ENCODE assay signal across 10 cellular contexts in the genomic region with DNA sequence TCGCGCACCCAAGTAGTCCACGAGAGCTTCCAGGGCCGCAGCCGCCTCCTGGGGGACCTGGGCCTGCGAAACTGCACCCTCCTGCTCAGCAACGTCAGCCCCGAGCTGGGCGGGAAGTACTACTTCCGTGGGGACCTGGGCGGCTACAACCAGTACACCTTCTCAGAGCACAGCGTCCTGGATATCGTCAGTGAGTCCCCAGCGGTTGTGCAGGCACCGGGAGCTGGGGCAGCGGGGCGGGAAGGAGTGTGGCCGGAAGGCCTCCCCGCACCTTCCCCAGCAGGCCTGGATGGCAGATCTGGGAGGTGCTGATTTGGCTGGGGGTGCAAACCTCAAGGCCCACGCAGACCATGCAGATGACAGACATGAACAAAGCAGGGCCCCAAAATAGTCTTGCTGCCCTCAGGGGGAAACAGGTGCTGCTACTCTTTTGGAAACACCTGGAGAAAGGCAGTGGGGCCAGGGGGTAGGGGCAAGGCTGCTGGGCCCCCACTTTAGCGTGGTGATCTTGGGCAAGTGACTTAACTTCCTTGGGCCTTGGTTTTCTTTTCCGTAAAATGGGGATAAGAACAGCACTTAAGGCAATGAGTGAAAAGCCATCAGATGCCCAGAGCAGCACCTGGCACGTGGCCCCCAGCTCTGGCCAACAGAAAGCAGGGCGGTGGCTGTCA. TPM values are rescaled to one million over a fixed set of nuclear protein-coding genes. Genes with fewer than 3 reads are reported as not detected.
DNase-seq lines count a peak whose midpoint lies in the region; ATAC-seq, FAIRE-seq and TF ChIP-seq lines count a peak whose summit lies in the region.
"Had no signal": no experiment of that assay in that cellular context is flagged by ENCODE, and none has a peak within 500 bp of the region (broad histone marks: within the 10 kb centered on the region; RNA-seq: fewer than 3 reads in every experiment).

No MANE protein-coding gene starts in this region.

- 6% methylated on average over 24 of the region's 24 CpGs for WGBS in GM12878 (ENCODE audit: insufficient coverage, insufficient replicate concordance, low lambda C conversion rate, missing lambda C conversion rate)

- TF ChIP-seq POLR2A in GM12878 (IDR thresholded peaks at IDR 0.05; ENCODE audit: low read depth, low read length) = 0 out of 2 replicates have a peak, but pooled peaks have one; percentile 32

- RAD21 ChIA-PET in GM12878 (lab: Charles Lee; ENCODE audit: unreplicated experiment) = interaction anchor here (0.6 to 1.9 kb wide), 4 partner anchors 27 to 117 kb away, joined by 3 to 7 read pairs (median 4); partner anchors contain the start of gene CD22

- peak; percentile 80 for ATAC-seq in GM12878
- peak; percentile 4 for ATAC-seq in upper lobe of right lung
- ATAC-seq in HG03520 (IDR thresholded peaks at IDR 0.05; ENCODE audit: unreplicated experiment) = no peak
- no peak for ATAC-seq in HG03175 (IDR thresholded peaks at IDR 0.05; ENCODE audit: unreplicated experiment)

- H3K27ac ChIP-seq in GM12878 (ENCODE audit: control insufficient read depth, insufficient read depth) = no peak overlapping the region
- no peak overlapping the region for H3K27ac ChIP-seq in upper lobe of right lung

- SMC1A ChIA-PET in GM12878 (lab: Charles Lee; ENCODE audit: uncharacterized antibody, unreplicated experiment) = interaction anchor here (0.7 to 1.2 kb wide), 5 partner anchors 9 to 213 kb away, joined by 3 to 4 read pairs (median 3); partner anchors contain the start of gene FFAR1

- POLR2A ChIA-PET in GM12878 (lab: Charles Lee) = interaction anchor here (0.5 to 1.9 kb wide), 2 partner anchors 37 to 165 kb away, joined by 3 to 5 read pairs; no protein-coding TSS in a partner anchor

- H4K20me1 ChIP-seq in GM12878 (ENCODE audit: control insufficient read depth, insufficient read depth) = no peaks in the 10 kb centered on the region

- no TSS peak for BruUV-seq in GM12878 (replicated peaks; lab: Mats Ljungman, UMichigan)

- H3K9me3 ChIP-seq in GM12878 (replicated peaks; ENCODE audit: control insufficient read depth, insufficient read depth, low read length) = no peaks in the 10 kb centered on the region
- H3K9me3 ChIP-seq in upper lobe of right lung = no peaks in the 10 kb centered on the region

- FAIRE-seq in GM12878 (lab: Jason Lieb, UNC) = no peak
- FAIRE-seq: TTC549 had no signal

- H3K4me2 ChIP-seq in GM12878 (ENCODE audit: control insufficient read depth, insufficient read depth) = peak overlapping the region; percentile 57; the same call in 1 of the 2 replicates

- H3K4me3 ChIP-seq in GM12878 (no peak overlapping the region), upper lobe of right lung (no peak overlapping the region)

- DNase-seq in stimulated activated CD4-positive, alpha-beta T cell treated with anti-CD3 and anti-CD28 coated beads, Interleukin-12 subunit alpha, Interleukin-12 subunit beta, amount 100 ng/mL, for 4 hours = peak; percentile 19
- no peak for DNase-seq in stimulated activated CD4-positive, alpha-beta T cell treated with anti-CD3 and anti-CD28 coated beads, Interleukin-4, amount 100 ng/mL, for 1 hour
- peak; percentile 64 for DNase-seq in UCSD-AML1 (lab: John Stamatoyannopoulos, UW; ENCODE audit: unreplicated experiment)
- DNase-seq in GM12878 (ENCODE audit: low read depth, low spot score) = no peak
- no peak for DNase-seq in upper lobe of right lung
- no peak for DNase-seq in NCI-H187 (lab: John Stamatoyannopoulos, UW)
- DNase-seq: AML-193 had no signal

- no peaks in the 10 kb centered on the region for H3K79me2 ChIP-seq in GM12878 (ENCODE audit: control insufficient read depth, insufficient read depth, low read length)

- H2AFZ ChIP-seq in GM12878 (ENCODE audit: control insufficient read depth, low read depth, low read length) = peak overlapping the region; percentile 52

- H3K4me1 ChIP-seq in GM12878 (ENCODE audit: control insufficient read depth, insufficient read depth, low read length) (peaks cover 26% of the 10 kb centered on the region), upper lobe of right lung (no peaks in the 10 kb centered on the region)

- TF ChIP-seq RAD21 in GM12878 (IDR thresholded peaks at IDR 0.05; ENCODE audit: insufficient read depth, low read depth, low read length) = no peak

- TF ChIP-seq EP300 in GM12878 (IDR thresholded peaks at IDR 0.05; ENCODE audit: borderline replicate concordance in 1 of 2, control insufficient read depth in 1 of 2, low read depth in 2 of 2, low read length in 2 of 2) = peak; percentile 16 to 61; a peak in 1 of 4 replicates

- TF ChIP-seq CTCF in GM12878 (IDR thresholded peaks at IDR 0.05 in 2 of 3, conservative IDR thresholded peaks at IDR 0.05 in 1 of 3; ENCODE audit: control insufficient read depth in 2 of 3, extremely low read depth in 1 of 3, insufficient read depth in 1 of 3, low read depth in 3 of 3, low read length in 3 of 3) (no peak), upper lobe of right lung (IDR thresholded peaks at IDR 0.05) (no peak)

- intact Hi-C loops in GM12878 (cut with micrococcal nuclease; ENCODE audit: unreplicated experiment) = no loop called here
- intact Hi-C loops in upper lobe of right lung (cut with DNase I) = no loop called here

- no peaks in the 10 kb centered on the region for H3K27me3 ChIP-seq in GM12878 (replicated peaks in 1 of 2; ENCODE audit: control insufficient read depth in 2 of 2, insufficient read depth in 2 of 2, low read length in 1 of 2)
- peaks cover 15% of the 10 kb centered on the region for H3K27me3 ChIP-seq in upper lobe of right lung

- in situ Hi-C loops in GM12878 (cut with MboI) = no loop called here

- CTCF ChIA-PET in GM12878 (lab: Yijun Ruan, JAX) = interaction anchor here (0.6 to 0.7 kb wide), 2 partner anchors 154 to 445 kb away, joined by 3 read pairs; no protein-coding TSS in a partner anchor

- H3K9ac ChIP-seq in GM12878 (ENCODE audit: control insufficient read depth, insufficient read depth, low read length) = peak overlapping the region; percentile 25; the same call in 1 of the 2 replicates

- no peaks in the 10 kb centered on the region for H3K36me3 ChIP-seq in GM12878 (ENCODE audit: control insufficient read depth in 2 of 2, insufficient read depth in 2 of 2, low read length in 1 of 2)
- no peaks in the 10 kb centered on the region for H3K36me3 ChIP-seq in upper lobe of right lung

RNA-seq across cellular contexts. Expression of gene MAG, which starts 4.0 kb away (rescaled TPM):
- total RNA-seq in GM12878 (2013; cell fraction: nucleolus; rRNA removed) = 1.0 and 2.8 TPM in 2 replicates
- 0.11 and 0.17 TPM in 2 replicates for total RNA-seq in GM12878 (2014; rRNA removed)
- 0.05 and 0.09 TPM in 2 replicates for total RNA-seq in GM12878 (2014; rRNA removed; fragmentation: Illumina TruSeq; extraction: Trizol)
- total RNA-seq in GM12878 (2021) = 0.27 and 0.56 TPM in 2 replicates
- not detected for polyA plus RNA-seq in GM12878 (2011; ENCODE audit: low read depth)
- polyA plus RNA-seq in GM12878 (2011; rRNA removed) = 0.03 and 0.23 TPM in 2 replicates
- 0.10 and 0.13 TPM in 2 replicates for polyA plus RNA-seq in GM12878 (2011; cell fraction: cytosol; rRNA removed)
- polyA plus RNA-seq in GM12878 (2011; cell fraction: nucleus; rRNA removed) = 0.26 and 0.28 TPM in 2 replicates
- 0.11 TPM in 1 of 2 replicates, not detected in the other for polyA plus RNA-seq in GM12878 (2012)
- polyA plus RNA-seq in GM12878 (2014; fragmentation: Illumina TruSeq; extraction: Trizol) = 0.06 TPM in 2 replicates
- not detected for polyA plus RNA-seq in GM12878 (2014; fragmentation: Nextera tagmentation; extraction: Ambion mirVana)
- 0.63 and 0.82 TPM in 2 replicates for polyA plus RNA-seq in GM12878 (2014; rRNA removed)
- polyA plus RNA-seq in GM12878 (2016; fragmentation: Nextera tagmentation; extraction: Ambion mirVana) = under 1 TPM; 0.16 to 0.23 TPM
- polyA minus RNA-seq in GM12878 (2011; rRNA and poly(A)+ RNA removed) = 0.10 and 0.22 TPM in 2 replicates
- 0.53 TPM in 1 of 2 replicates, not detected in the other for polyA minus RNA-seq in GM12878 (2011; cell fraction: cytosol; rRNA and poly(A)+ RNA removed)
- not detected in 2 replicates for polyA minus RNA-seq in GM12878 (2011; cell fraction: nucleus; rRNA and poly(A)+ RNA removed)
- not detected for total RNA-seq in upper lobe of right lung

RNA-seq across cellular contexts. Expression of gene HAMP, which starts 13.6 kb away (rescaled TPM):
- total RNA-seq in GM12878 (2013; cell fraction: nucleolus; rRNA removed) = 0.17 TPM in 1 of 2 replicates, not detected in the other
- total RNA-seq in GM12878 (2014; rRNA removed) (0.45 TPM in 1 of 2 replicates, not detected in the other), GM12878 (2014; rRNA removed; fragmentation: Illumina TruSeq; extraction: Trizol) (0.36 TPM in 1 of 2 replicates, not detected in the other), GM12878 (2021) (not detected in 2 replicates), upper lobe of right lung (1.5 TPM)
- 0.31 TPM for polyA plus RNA-seq in GM12878 (2011; ENCODE audit: low read depth)
- polyA plus RNA-seq in GM12878 (2011; rRNA removed) (0.03 TPM in 1 of 2 replicates, not detected in the other), GM12878 (2014; fragmentation: Illumina TruSeq; extraction: Trizol) (0.10 TPM in 1 of 2 replicates, not detected in the other), GM12878 (2014; fragmentation: Nextera tagmentation; extraction: Ambion mirVana) (under 1 TPM; 0.58 to 0.71 TPM), GM12878 (2014; rRNA removed) (0.53 TPM in 1 of 2 replicates, not detected in the other), GM12878 (2016; fragmentation: Nextera tagmentation; extraction: Ambion mirVana) (under 1 TPM; 0.23 to 0.63 TPM)
- polyA plus RNA-seq in GM12878 (2011; cell fraction: cytosol; rRNA removed) = 0.15 TPM in 1 of 2 replicates, not detected in the other
- 0.42 and 0.45 TPM in 2 replicates for polyA plus RNA-seq in GM12878 (2011; cell fraction: nucleus; rRNA removed)
- polyA plus RNA-seq in GM12878 (2012) = 0.17 and 0.26 TPM in 2 replicates
- 0.07 and 0.15 TPM in 2 replicates for polyA minus RNA-seq in GM12878 (2011; rRNA and poly(A)+ RNA removed)
- polyA minus RNA-seq in GM12878 (2011; cell fraction: cytosol; rRNA and poly(A)+ RNA removed) = not detected in 2 replicates
- polyA minus RNA-seq in GM12878 (2011; cell fraction: nucleus; rRNA and poly(A)+ RNA removed) = 0.24 and 0.77 TPM in 2 replicates

RNA-seq across cellular contexts. Expression of gene USF2, which starts 27.2 kb away (rescaled TPM):
- 101 and 123 TPM in 2 replicates for total RNA-seq in GM12878 (2013; cell fraction: nucleolus; rRNA removed)
- total RNA-seq in GM12878 (2014; rRNA removed) (80.2 and 94.2 TPM in 2 replicates), GM12878 (2014; rRNA removed; fragmentation: Illumina TruSeq; extraction: Trizol) (49.2 and 62.2 TPM in 2 replicates), GM12878 (2021) (131 and 143 TPM in 2 replicates), upper lobe of right lung (152 TPM)
- 38.1 TPM for polyA plus RNA-seq in GM12878 (2011; ENCODE audit: low read depth)
- polyA plus RNA-seq in GM12878 (2011; rRNA removed) (108 and 157 TPM in 2 replicates), GM12878 (2014; fragmentation: Illumina TruSeq; extraction: Trizol) (47.1 and 68.9 TPM in 2 replicates), GM12878 (2014; fragmentation: Nextera tagmentation; extraction: Ambion mirVana) (1 to 10 TPM in 1 of 2 experiments, under 1 TPM in 1; 0.56 to 2.1 TPM), GM12878 (2014; rRNA removed) (131 and 157 TPM in 2 replicates), GM12878 (2016; fragmentation: Nextera tagmentation; extraction: Ambion mirVana) (10 to 100 TPM; 13.4 to 13.6 TPM)
- polyA plus RNA-seq in GM12878 (2011; cell fraction: cytosol; rRNA removed) = 108 and 167 TPM in 2 replicates
- 228 and 254 TPM in 2 replicates for polyA plus RNA-seq in GM12878 (2011; cell fraction: nucleus; rRNA removed)
- polyA plus RNA-seq in GM12878 (2012) = 133 and 151 TPM in 2 replicates
- 84.5 and 85.5 TPM in 2 replicates for polyA minus RNA-seq in GM12878 (2011; rRNA and poly(A)+ RNA removed)
- polyA minus RNA-seq in GM12878 (2011; cell fraction: cytosol; rRNA and poly(A)+ RNA removed) = 46.8 and 58.7 TPM in 2 replicates
- 33.0 and 57.6 TPM in 2 replicates for polyA minus RNA-seq in GM12878 (2011; cell fraction: nucleus; rRNA and poly(A)+ RNA removed)

RNA-seq across cellular contexts. Expression of gene CD22, which starts 33.1 kb away (rescaled TPM):
- 1,882 and 2,109 TPM in 2 replicates for total RNA-seq in GM12878 (2013; cell fraction: nucleolus; rRNA removed)
- 238 and 245 TPM in 2 replicates for total RNA-seq in GM12878 (2014; rRNA removed)
- total RNA-seq in GM12878 (2014; rRNA removed; fragmentation: Illumina TruSeq; extraction: Trizol) = 124 and 140 TPM in 2 replicates
- total RNA-seq in GM12878 (2021) = 261 and 294 TPM in 2 replicates
- 284 TPM for polyA plus RNA-seq in GM12878 (2011; ENCODE audit: low read depth)
- polyA plus RNA-seq in GM12878 (2011; rRNA removed) = 216 and 271 TPM in 2 replicates
- polyA plus RNA-seq in GM12878 (2011; cell fraction: cytosol; rRNA removed) = 276 and 316 TPM in 2 replicates
- 443 and 480 TPM in 2 replicates for polyA plus RNA-seq in GM12878 (2011; cell fraction: nucleus; rRNA removed)
- 310 and 327 TPM in 2 replicates for polyA plus RNA-seq in GM12878 (2012)
- 288 and 344 TPM in 2 replicates for polyA plus RNA-seq in GM12878 (2014; fragmentation: Illumina TruSeq; extraction: Trizol)
- polyA plus RNA-seq in GM12878 (2014; fragmentation: Nextera tagmentation; extraction: Ambion mirVana) = 10 to 100 TPM; 23.0 to 24.4 TPM
- polyA plus RNA-seq in GM12878 (2014; rRNA removed) = 316 and 325 TPM in 2 replicates
- polyA plus RNA-seq in GM12878 (2016; fragmentation: Nextera tagmentation; extraction: Ambion mirVana) = 10 to 100 TPM; 78.2 to 81.0 TPM
- polyA minus RNA-seq in GM12878 (2011; rRNA and poly(A)+ RNA removed) = 482 and 491 TPM in 2 replicates
- 141 and 142 TPM in 2 replicates for polyA minus RNA-seq in GM12878 (2011; cell fraction: cytosol; rRNA and poly(A)+ RNA removed)
- 170 and 251 TPM in 2 replicates for polyA minus RNA-seq in GM12878 (2011; cell fraction: nucleus; rRNA and poly(A)+ RNA removed)
- total RNA-seq in upper lobe of right lung = 15.8 TPM

RNA-seq across cellular contexts. Expression of gene LSR, which starts 47.1 kb away (rescaled TPM):
- 33.1 and 34.6 TPM in 2 replicates for total RNA-seq in GM12878 (2013; cell fraction: nucleolus; rRNA removed)
- 36.9 and 48.1 TPM in 2 replicates for total RNA-seq in GM12878 (2014; rRNA removed)
- 7.5 and 14.4 TPM in 2 replicates for total RNA-seq in GM12878 (2014; rRNA removed; fragmentation: Illumina TruSeq; extraction: Trizol)
- total RNA-seq in GM12878 (2021) = 44.1 and 48.8 TPM in 2 replicates
- polyA plus RNA-seq in GM12878 (2011; ENCODE audit: low read depth) = 7.4 TPM
- 6.1 and 24.3 TPM in 2 replicates for polyA plus RNA-seq in GM12878 (2011; rRNA removed)
- polyA plus RNA-seq in GM12878 (2011; cell fraction: cytosol; rRNA removed) = 22.8 and 24.7 TPM in 2 replicates
- polyA plus RNA-seq in GM12878 (2011; cell fraction: nucleus; rRNA removed) = 64.4 and 68.8 TPM in 2 replicates
- polyA plus RNA-seq in GM12878 (2012) = 20.0 and 27.4 TPM in 2 replicates
- polyA plus RNA-seq in GM12878 (2014; fragmentation: Illumina TruSeq; extraction: Trizol) = 3.3 and 12.4 TPM in 2 replicates
- under 1 TPM; 0.26 to 0.84 TPM for polyA plus RNA-seq in GM12878 (2014; fragmentation: Nextera tagmentation; extraction: Ambion mirVana)
- polyA plus RNA-seq in GM12878 (2014; rRNA removed) = 28.3 and 37.6 TPM in 2 replicates
- polyA plus RNA-seq in GM12878 (2016; fragmentation: Nextera tagmentation; extraction: Ambion mirVana) = 10 to 100 TPM; 35.7 to 53.9 TPM
- polyA minus RNA-seq in GM12878 (2011; rRNA and poly(A)+ RNA removed) = 21.7 and 34.3 TPM in 2 replicates
- polyA minus RNA-seq in GM12878 (2011; cell fraction: cytosol; rRNA and poly(A)+ RNA removed) = 35.6 and 45.4 TPM in 2 replicates
- polyA minus RNA-seq in GM12878 (2011; cell fraction: nucleus; rRNA and poly(A)+ RNA removed) = 41.6 and 85.2 TPM in 2 replicates
- total RNA-seq in upper lobe of right lung = 79.1 TPM

Comparison
In these comparisons a context has a peak if more than half of its experiments do, and no peak if none do; other contexts are left out.
1. DNase-seq: peak in stimulated activated CD4-positive, alpha-beta T cell treated with anti-CD3 and anti-CD28 coated beads, Interleukin-12 subunit alpha, Interleukin-12 subunit beta, amount 100 ng/mL, for 4 hours (single experiment) and UCSD-AML1 (single experiment); none in stimulated activated CD4-positive, alpha-beta T cell treated with anti-CD3 and anti-CD28 coated beads, Interleukin-4, amount 100 ng/mL, for 1 hour (single experiment), GM12878 (single experiment), upper lobe of right lung (single experiment) and NCI-H187 (0 of 2).
2. ATAC-seq: peak in GM12878 (single experiment) and upper lobe of right lung (single experiment); none in HG03520 (single experiment) and HG03175 (single experiment).